ENCODE assay signal across 16 cellular contexts in the genomic region with DNA sequence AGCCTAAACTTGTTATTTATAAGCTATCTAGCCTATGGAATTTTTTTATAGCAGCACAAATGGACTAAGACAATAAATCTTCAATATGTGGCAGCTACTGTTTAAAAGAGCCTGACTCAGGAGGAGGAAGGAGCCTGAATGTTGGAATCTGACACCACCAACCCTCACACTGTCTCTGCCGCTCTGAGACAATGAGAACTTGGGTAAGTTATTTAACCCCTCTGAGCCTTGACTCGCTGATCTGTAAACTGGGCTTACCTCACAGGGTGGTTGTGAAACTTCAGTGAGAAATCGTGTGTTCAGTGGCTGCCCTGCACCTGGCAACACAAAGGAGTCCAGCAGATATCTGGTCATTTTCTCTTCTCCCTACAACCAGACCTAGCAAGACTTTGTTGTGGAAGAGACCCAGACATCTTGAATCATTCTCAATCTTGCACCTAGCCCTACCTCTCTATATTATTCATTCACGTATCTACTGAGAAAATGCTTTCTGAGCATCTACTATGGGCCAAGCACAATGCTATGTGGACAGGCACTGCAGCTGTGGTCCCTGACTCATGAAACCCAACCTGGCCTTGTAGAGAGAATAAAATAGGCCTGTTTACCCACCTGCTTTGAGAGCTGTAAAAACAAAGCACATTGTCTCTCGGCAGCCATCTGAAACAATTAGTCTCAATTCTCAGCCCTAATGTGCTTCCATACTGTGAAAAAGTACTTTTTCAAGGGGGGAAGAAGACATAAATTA.
DNase-seq lines count a peak whose midpoint lies in the region; ATAC-seq and TF ChIP-seq lines count a peak whose summit lies in the region.
"Had no signal": no experiment of that assay in that cellular context is flagged by ENCODE, and none has a peak within 500 bp of the region (broad histone marks: within the 10 kb centered on the region; RNA-seq: fewer than 3 reads in every experiment).

No MANE protein-coding gene starts in this region.

- CTCF ChIA-PET in MCF 10A (lab: Yijun Ruan, JAX): interaction anchor here (0.7 kb wide), 2 partner anchors 63 to 1642 kb away, joined by 3 to 4 read pairs; no protein-coding TSS in a partner anchor

- TF ChIP-seq POLR2A in breast epithelium (IDR thresholded peaks at IDR 0.05) (no peak), uterus (IDR thresholded peaks at IDR 0.05) (no peak)

- H3K36me3 ChIP-seq in breast epithelium: no peaks in the 10 kb centered on the region
- H3K36me3 ChIP-seq in uterus: no peaks in the 10 kb centered on the region
- H3K36me3 ChIP-seq: thoracic aorta had no signal

- no peaks in the 10 kb centered on the region for H3K4me1 ChIP-seq in breast epithelium
- H3K4me1 ChIP-seq in uterus: no peaks in the 10 kb centered on the region
- H3K4me1 ChIP-seq: A549 had no signal

- no peaks in the 10 kb centered on the region for H3K4me1 Mint-ChIP-seq in MCF 10A (ENCODE audit: insufficient read depth, unreplicated experiment)
- H3K4me1 Mint-ChIP-seq: activated T-helper 17 cell treated with anti-CD3 and anti-CD28 coated beads, Interleukin-2, amount 50 U/mL, for 72 hours had no signal

- H3K27ac Mint-ChIP-seq in MCF 10A (ENCODE audit: low read depth, unreplicated experiment): no peak overlapping the region
- H3K27ac Mint-ChIP-seq: activated T-helper 17 cell treated with anti-CD3 and anti-CD28 coated beads, Interleukin-2, amount 50 U/mL, for 72 hours; effector memory CD8-positive, alpha-beta T cell had no signal

- H3K4me3 ChIP-seq in breast epithelium (no peak overlapping the region), astrocyte of the spinal cord (ENCODE audit: low read depth, low read length) (no peak overlapping the region), uterus (no peak overlapping the region)
- H3K4me3 ChIP-seq: A549, thoracic aorta had no signal

- H3K4me3 Mint-ChIP-seq in MCF 10A (ENCODE audit: unreplicated experiment): no peak overlapping the region
- H3K4me3 Mint-ChIP-seq: activated T-helper 17 cell treated with anti-CD3 and anti-CD28 coated beads, Interleukin-2, amount 50 U/mL, for 72 hours; effector memory CD8-positive, alpha-beta T cell had no signal

- in situ Hi-C loops in astrocyte of the spinal cord (cut with HindIII; ENCODE audit: low sequenced_read_pairs): no loop called here

- no peaks in the 10 kb centered on the region for H3K36me3 Mint-ChIP-seq in MCF 10A (ENCODE audit: insufficient read depth, unreplicated experiment)

- H3K27me3 ChIP-seq in breast epithelium (no peaks in the 10 kb centered on the region), uterus (no peaks in the 10 kb centered on the region)

- no peaks in the 10 kb centered on the region for H3K9me3 Mint-ChIP-seq in MCF 10A (ENCODE audit: unreplicated experiment)
- H3K9me3 Mint-ChIP-seq: activated T-helper 17 cell treated with anti-CD3 and anti-CD28 coated beads, Interleukin-2, amount 50 U/mL, for 72 hours; effector memory CD8-positive, alpha-beta T cell had no signal

- H3K27ac ChIP-seq in breast epithelium (no peak overlapping the region), uterus (no peak overlapping the region)
- H3K27ac ChIP-seq: A549, thoracic aorta had no signal

- TF ChIP-seq CTCF in MCF 10A (IDR thresholded peaks at IDR 0.05; ENCODE audit: unreplicated experiment): no peak
- no peak for TF ChIP-seq CTCF in breast epithelium (IDR thresholded peaks at IDR 0.05)
- no peak for TF ChIP-seq CTCF in astrocyte of the spinal cord (IDR thresholded peaks at IDR 0.05; ENCODE audit: low read depth, low read length)
- TF ChIP-seq CTCF in uterus (IDR thresholded peaks at IDR 0.05): no peak

- POLR2A ChIA-PET in MCF 10A (lab: Yijun Ruan, JAX): no interaction called here

- BruUV-seq in MCF 10A (replicated peaks; lab: Mats Ljungman, UMichigan): no TSS peak

- no peak for ATAC-seq in GM18861 (IDR thresholded peaks at IDR 0.05; ENCODE audit: unreplicated experiment)
- ATAC-seq: A549; activated T-helper 17 cell treated with anti-CD3 and anti-CD28 coated beads, Interleukin-2, amount 50 U/mL, for 72 hours; effector memory CD8-positive, alpha-beta T cell had no signal

- peaks cover 16% of the 10 kb centered on the region for H3K27me3 Mint-ChIP-seq in MCF 10A (ENCODE audit: insufficient read depth, unreplicated experiment)

- intact Hi-C loops in MCF 10A (cut with micrococcal nuclease) (loop anchor here (5.0 kb wide), 3 partner anchors 122 to 1432 kb away; no protein-coding TSS in a partner anchor), breast epithelium (cut with DNase I; ENCODE audit: low total_unique reads) (loop anchor here (5.0 kb wide), 2 partner anchors 828 to 982 kb away; no protein-coding TSS in a partner anchor), uterus (cut with DNase I; ENCODE audit: low total_unique reads) (no loop called here)

- DNase-seq in MCF 10A (ENCODE audit: unreplicated experiment): peak; percentile 13
- no peak for DNase-seq in breast epithelium (ENCODE audit: low spot score in 2 of 2)
- DNase-seq in NCI-H2029 (lab: John Stamatoyannopoulos, UW): peak; percentile 74
- peak; percentile 18 for DNase-seq in astrocyte of the spinal cord (ENCODE audit: low read depth, low spot score)
- DNase-seq in activated CD4-positive, alpha-beta T cell treated with anti-CD3 and anti-CD28 coated beads, Interleukin-2, amount 50 U/mL, for 1 hour: no peak
- DNase-seq in activated gamma-delta T cell treated with Interleukin-2 at 50 U/mL for 16 hours: no peak
- no peak for DNase-seq in uterus
- DNase-seq: activated CD4-positive, alpha-beta T cell treated with anti-CD3 and anti-CD28 coated beads for 1 hour; effector memory CD8-positive, alpha-beta T cell; glutamatergic neuron; small intestine; T-helper 1 cell had no signal

- H3K9me3 ChIP-seq in breast epithelium: no peaks in the 10 kb centered on the region
- H3K9me3 ChIP-seq in uterus: no peaks in the 10 kb centered on the region
- H3K9me3 ChIP-seq: A549, thoracic aorta had no signal

Comparison
In these comparisons a context has a peak if more than half of its experiments do, and no peak if none do; other contexts are left out.
1. DNase-seq: peak in MCF 10A (single experiment), NCI-H2029 (single experiment) and astrocyte of the spinal cord (single experiment); none in breast epithelium (0 of 2), activated CD4-positive, alpha-beta T cell treated with anti-CD3 and anti-CD28 coated beads, Interleukin-2, amount 50 U/mL, for 1 hour (single experiment), activated gamma-delta T cell treated with Interleukin-2 at 50 U/mL for 16 hours (single experiment) and uterus (0 of 2).